ENCODE assay signal across 14 cellular contexts in genomic region chr7:108066486-108066885, GRCh38.
DNase-seq lines count a peak whose midpoint lies in the region; ATAC-seq and TF ChIP-seq lines count a peak whose summit lies in the region.
"Had no signal": no experiment of that assay in that cellular context is flagged by ENCODE, and none has a peak within 500 bp of the region (broad histone marks: within the 10 kb centered on the region; RNA-seq: fewer than 3 reads in every experiment).

No MANE protein-coding gene starts in this region.

- H3K4me3 Mint-ChIP-seq in progenitor cell of endocrine pancreas (ENCODE audit: low read depth): no peak overlapping the region
- H3K4me3 Mint-ChIP-seq: CD8-positive, alpha-beta memory T cell had no signal

- no peaks in the 10 kb centered on the region for H3K36me3 Mint-ChIP-seq in progenitor cell of endocrine pancreas (ENCODE audit: insufficient read depth)
- H3K36me3 Mint-ChIP-seq: CD8-positive, alpha-beta memory T cell had no signal

- H3K27ac ChIP-seq in RWPE1: no peak overlapping the region
- H3K27ac ChIP-seq: BLaER1, SJCRH30 had no signal

- no peaks in the 10 kb centered on the region for H3K27me3 Mint-ChIP-seq in progenitor cell of endocrine pancreas

- DNase-seq in HPDE6-E6E7 (ENCODE audit: extremely low spot score) (peak; percentile 43), RWPE1 (ENCODE audit: low spot score) (peak; percentile 69), progenitor cell of endocrine pancreas (ENCODE audit: low spot score, unreplicated experiment) (no peak), NCI-H82 treated with DMSO at 0.1 percent for 48 hours (lab: John Stamatoyannopoulos, UW; ENCODE audit: unreplicated experiment) (no peak), NCI-H2081 (lab: John Stamatoyannopoulos, UW) (no peak)
- DNase-seq: CD8-positive, alpha-beta memory T cell; NCI-H1048; NCI-H146; NCI-H446; NCI-H774; SJCRH30 had no signal

- no peak for TF ChIP-seq CTCF in RWPE1 (conservative IDR thresholded peaks at IDR 0.05; ENCODE audit: low read depth)
- no peak for TF ChIP-seq CTCF in progenitor cell of endocrine pancreas (IDR thresholded peaks at IDR 0.05; ENCODE audit: unreplicated experiment)

- H3K4me1 Mint-ChIP-seq in progenitor cell of endocrine pancreas (ENCODE audit: low read depth): peaks cover 13% of the 10 kb centered on the region
- H3K4me1 Mint-ChIP-seq: CD8-positive, alpha-beta memory T cell had no signal

- ATAC-seq in esophagus mucosa: peak; percentile 41
- ATAC-seq in SK-N-SH treated with all-trans-retinoic acid at 6 μM for 48 hours: no peak

- POLR2A ChIA-PET in RWPE1 (lab: Yijun Ruan, JAX; ENCODE audit: low non-redundant PET): no interaction called here

- CTCF ChIA-PET in RWPE1 (lab: Yijun Ruan, JAX): no interaction called here

- H3K9me3 Mint-ChIP-seq in progenitor cell of endocrine pancreas (ENCODE audit: low read depth): no peaks in the 10 kb centered on the region
- H3K9me3 Mint-ChIP-seq: CD8-positive, alpha-beta memory T cell had no signal

- peak overlapping the region; percentile 33 for H3K27ac Mint-ChIP-seq in progenitor cell of endocrine pancreas
- H3K27ac Mint-ChIP-seq: CD8-positive, alpha-beta memory T cell had no signal

TF ChIP-seq in SK-N-SH treated with all-trans-retinoic acid at 6 μM for 48 hours, 23 proteins besides CTCF, POLR2A, EP300 and RAD21:
- TF ChIP-seq ISL1 (CRISPR knock-in tag; IDR thresholded peaks at IDR 0.05) (no peak), OSR1 (CRISPR knock-in tag; IDR thresholded peaks at IDR 0.05) (no peak), TCF4 (CRISPR knock-in tag; IDR thresholded peaks at IDR 0.05; ENCODE audit: borderline replicate concordance) (no peak), TSHZ2 (CRISPR knock-in tag; IDR thresholded peaks at IDR 0.05) (no peak)

Comparison
In these comparisons a context has a peak if more than half of its experiments do, and no peak if none do; other contexts are left out.
1. DNase-seq: peak in HPDE6-E6E7 (single experiment) and RWPE1 (single experiment); none in progenitor cell of endocrine pancreas (single experiment), NCI-H82 treated with DMSO at 0.1 percent for 48 hours (single experiment) and NCI-H2081 (0 of 2).